Comparison of ENCODE assay signal across 8 cellular contexts in genomic region chr7:82443801-82444219, GRCh38. TPM values are rescaled to one million over a fixed set of nuclear protein-coding genes. Genes with fewer than 3 reads are reported as not detected.
DNase-seq lines count a peak whose midpoint lies in the region; ATAC-seq, FAIRE-seq and TF ChIP-seq lines count a peak whose summit lies in the region.

No MANE protein-coding gene starts in this region.

- H3K4me3 ChIP-seq in HUES48 (ENCODE audit: low read depth, low read length) (peak overlapping the region; percentile 82), HepG2 (replicated peaks in 1 of 3; ENCODE audit: insufficient read depth in 1 of 3, low read depth in 2 of 3, low read length in 3 of 3) (peak overlapping the region in 2 of 3 experiments; percentile 39 to 52; a peak in 3 of 6 replicates)

- H3K4me1 ChIP-seq in HUES48 (ENCODE audit: control insufficient read depth, insufficient read depth, low read length) (peaks cover 46% of the 10 kb centered on the region), HepG2 (ENCODE audit: insufficient read depth, low read length) (peaks cover 5% of the 10 kb centered on the region; the same call in 1 of the 2 replicates)

- ATAC-seq in HepG2 = peak; percentile 96
- peak; percentile 40 for ATAC-seq in stimulated activated naive CD8-positive, alpha-beta T cell treated with anti-CD3 and anti-CD28 coated beads, Interleukin-15, Interleukin-2, amounts not matched to agents 100 U/mL and 50 U/mL, for 24 hours
- ATAC-seq in HG02840 (IDR thresholded peaks at IDR 0.05; ENCODE audit: low FRiP score, unreplicated experiment) = no peak

- no peaks in the 10 kb centered on the region for H3K79me2 ChIP-seq in HepG2 (ENCODE audit: insufficient read depth, low read length)

- CTCF ChIA-PET in HepG2 (lab: Yijun Ruan, JAX; ENCODE audit: low intra/inter-chr PET ratio, low total read pairs) = no interaction called here

- POLR2A ChIA-PET in HepG2 (lab: Yijun Ruan, JAX) = no interaction called here

- no peak for FAIRE-seq in HepG2 (lab: Jason Lieb, UNC)

- no peak for TF ChIP-seq RAD21 in HepG2 (CRISPR knock-in tag; IDR thresholded peaks at IDR 0.05)

- 0% methylated on average over 2 of the region's 39 CpGs for WGBS in HepG2 (ENCODE audit: low lambda C conversion rate)

- TF ChIP-seq CTCF in HepG2 (CRISPR knock-in tag; IDR thresholded peaks at IDR 0.05) = no peak

- H4K20me1 ChIP-seq in HepG2 (ENCODE audit: insufficient read depth, low read length) = no peaks in the 10 kb centered on the region

- peak overlapping the region; percentile 57 for H3K4me2 ChIP-seq in HepG2 (ENCODE audit: low read depth, low read length)

- peak overlapping the region; percentile 89 for H3K27ac ChIP-seq in HUES48 (ENCODE audit: low read depth, low read length)
- no peak overlapping the region for H3K27ac ChIP-seq in HepG2 (ENCODE audit: extremely low read length, insufficient read depth, low read length)

- H3K27me3 ChIP-seq in HUES48 (ENCODE audit: control insufficient read depth, insufficient read depth, low read length) (peaks cover 10% of the 10 kb centered on the region; the same call in 1 of the 2 replicates), HepG2 (ENCODE audit: control insufficient read depth in 1 of 2, insufficient read depth in 2 of 2, low read length in 2 of 2) (peaks cover 0 to 16% of the 10 kb centered on the region in 2 experiments; a peak in 3 of 5 replicates)

- no peak overlapping the region for H2AFZ ChIP-seq in HepG2 (ENCODE audit: low read length)

- BruUV-seq in HepG2 (replicated peaks; lab: Mats Ljungman, UMichigan) = no TSS peak

- TF ChIP-seq EP300 in HepG2 (IDR thresholded peaks at IDR 0.05; ENCODE audit: low read depth in 2 of 2, low read length in 2 of 2) (no peak), HepG2 (CRISPR knock-in tag; IDR thresholded peaks at IDR 0.05; ENCODE audit: borderline replicate concordance) (no peak)

- TF ChIP-seq POLR2A in HepG2 (IDR thresholded peaks at IDR 0.05; ENCODE audit: insufficient read depth in 1 of 2, low read depth in 2 of 2, low read length in 2 of 2) = no peak

- DNase-seq in DMS53 (lab: John Stamatoyannopoulos, UW) (peak; percentile 91), RPMI7951 (ENCODE audit: low read depth) (peak; percentile 76), dermis blood vessel endothelial cell (peak; percentile 92), HepG2 (ENCODE audit: low spot score) (no peak), RKO (ENCODE audit: low spot score) (no peak)
- peak; percentile 2 for DNase-seq in stimulated activated naive CD8-positive, alpha-beta T cell treated with anti-CD3 and anti-CD28 coated beads, Interleukin-15, Interleukin-2, amounts not matched to agents 100 U/mL and 50 U/mL, for 24 hours

- H3K9ac ChIP-seq in HUES48 (ENCODE audit: low read depth, low read length) (peak overlapping the region; percentile 85; the same call in 1 of the 2 replicates), HepG2 (ENCODE audit: insufficient read depth, low read depth, low read length) (no peak overlapping the region)

- no peaks in the 10 kb centered on the region for H3K36me3 ChIP-seq in HUES48 (ENCODE audit: control insufficient read depth, insufficient read depth, low read length)
- H3K36me3 ChIP-seq in HepG2 (replicated peaks in 1 of 2; ENCODE audit: control insufficient read depth in 1 of 2, insufficient read depth in 2 of 2, low read length in 2 of 2) = no peaks in the 10 kb centered on the region

- intact Hi-C loops in HepG2 (cut with micrococcal nuclease; ENCODE audit: unreplicated experiment) = no loop called here

- in situ Hi-C loops in HepG2 (cut with HindIII; ENCODE audit: extremely low pct_ligation_motif_present, low pct_unique_long_range_greater_than_20kb) = no loop called here

- no peaks in the 10 kb centered on the region for H3K9me3 ChIP-seq in HUES48 (ENCODE audit: control insufficient read depth, insufficient read depth, low read length)
- H3K9me3 ChIP-seq in HepG2 (ENCODE audit: low read length) = no peaks in the 10 kb centered on the region

TF ChIP-seq in HepG2, 621 proteins besides CTCF, POLR2A, EP300 and RAD21:
- TF ChIP-seq HNRNPLL (IDR thresholded peaks at IDR 0.05; ENCODE audit: low read depth, low read length, poor library complexity, severe bottlenecking) = peak; percentile 44
- TF ChIP-seq XBP1 (CRISPR knock-in tag; IDR thresholded peaks at IDR 0.05) = no peak

RNA-seq across cellular contexts. Expression of gene CACNA2D1, which starts 0.2 kb away (rescaled TPM):
- total RNA-seq in RPMI7951 (2014; rRNA removed; shearing (Covaris generic)) = 7.2 and 9.3 TPM in 2 replicates
- total RNA-seq in dermis blood vessel endothelial cell (20.6 and 35.7 TPM in 2 replicates), HepG2 (2016; rRNA removed; fragmentation: Illumina TruSeq; extraction: Trizol) (not detected in 2 replicates)
- not detected in 2 replicates for total RNA-seq in HepG2 (2016; cell fraction: cytosol; rRNA removed; fragmentation: Illumina TruSeq; extraction: Trizol; ENCODE audit: low read depth)
- total RNA-seq in HepG2 (2016; cell fraction: insoluble cytoplasmic fraction; rRNA removed; fragmentation: Illumina TruSeq; extraction: Trizol) = not detected in 2 replicates
- not detected in 2 replicates for total RNA-seq in HepG2 (2016; cell fraction: membrane; rRNA removed; fragmentation: Illumina TruSeq; extraction: Trizol)
- not detected in 2 replicates for total RNA-seq in HepG2 (2016; cell fraction: nucleus; rRNA removed; fragmentation: Illumina TruSeq; extraction: Trizol)
- not detected in 2 replicates for polyA plus RNA-seq in HepG2 (2011; rRNA removed)
- not detected in 2 replicates for polyA plus RNA-seq in HepG2 (2011; cell fraction: cytosol; rRNA removed)
- polyA plus RNA-seq in HepG2 (2011; cell fraction: nucleus; rRNA removed) = not detected in 2 replicates
- polyA plus RNA-seq in HepG2 (2012) = not detected in 2 replicates
- polyA plus RNA-seq in HepG2 (2016; cell fraction: cytosol; fragmentation: Illumina TruSeq; extraction: Trizol; ENCODE audit: low read depth) = not detected in 2 replicates
- not detected in 2 replicates for polyA plus RNA-seq in HepG2 (2016; cell fraction: insoluble cytoplasmic fraction; fragmentation: Illumina TruSeq; extraction: Trizol; ENCODE audit: low read depth)
- not detected in 2 replicates for polyA plus RNA-seq in HepG2 (2016; cell fraction: membrane; fragmentation: Illumina TruSeq; extraction: Trizol; ENCODE audit: low read depth)
- polyA plus RNA-seq in HepG2 (2016; cell fraction: nucleus; fragmentation: Illumina TruSeq; extraction: Trizol; ENCODE audit: insufficient read depth, low read depth) = not detected in 2 replicates
- polyA minus RNA-seq in HepG2 (2011; rRNA and poly(A)+ RNA removed; ENCODE audit: low replicate concordance) = 19.0 TPM in 1 of 2 replicates, not detected in the other
- not detected in 2 replicates for polyA minus RNA-seq in HepG2 (2011; cell fraction: cytosol; rRNA and poly(A)+ RNA removed)
- not detected in 2 replicates for polyA minus RNA-seq in HepG2 (2011; cell fraction: nucleus; rRNA and poly(A)+ RNA removed)

Comparison
In these comparisons a context has a peak if more than half of its experiments do, and no peak if none do; other contexts are left out.
1. DNase-seq: peak in DMS53 (single experiment), RPMI7951 (single experiment), dermis blood vessel endothelial cell (single experiment) and stimulated activated naive CD8-positive, alpha-beta T cell treated with anti-CD3 and anti-CD28 coated beads, Interleukin-15, Interleukin-2, amounts not matched to agents 100 U/mL and 50 U/mL, for 24 hours (single experiment); none in HepG2 (single experiment) and RKO (single experiment).